8 cellular contexts compared by ENCODE assay signal in the genomic region with DNA sequence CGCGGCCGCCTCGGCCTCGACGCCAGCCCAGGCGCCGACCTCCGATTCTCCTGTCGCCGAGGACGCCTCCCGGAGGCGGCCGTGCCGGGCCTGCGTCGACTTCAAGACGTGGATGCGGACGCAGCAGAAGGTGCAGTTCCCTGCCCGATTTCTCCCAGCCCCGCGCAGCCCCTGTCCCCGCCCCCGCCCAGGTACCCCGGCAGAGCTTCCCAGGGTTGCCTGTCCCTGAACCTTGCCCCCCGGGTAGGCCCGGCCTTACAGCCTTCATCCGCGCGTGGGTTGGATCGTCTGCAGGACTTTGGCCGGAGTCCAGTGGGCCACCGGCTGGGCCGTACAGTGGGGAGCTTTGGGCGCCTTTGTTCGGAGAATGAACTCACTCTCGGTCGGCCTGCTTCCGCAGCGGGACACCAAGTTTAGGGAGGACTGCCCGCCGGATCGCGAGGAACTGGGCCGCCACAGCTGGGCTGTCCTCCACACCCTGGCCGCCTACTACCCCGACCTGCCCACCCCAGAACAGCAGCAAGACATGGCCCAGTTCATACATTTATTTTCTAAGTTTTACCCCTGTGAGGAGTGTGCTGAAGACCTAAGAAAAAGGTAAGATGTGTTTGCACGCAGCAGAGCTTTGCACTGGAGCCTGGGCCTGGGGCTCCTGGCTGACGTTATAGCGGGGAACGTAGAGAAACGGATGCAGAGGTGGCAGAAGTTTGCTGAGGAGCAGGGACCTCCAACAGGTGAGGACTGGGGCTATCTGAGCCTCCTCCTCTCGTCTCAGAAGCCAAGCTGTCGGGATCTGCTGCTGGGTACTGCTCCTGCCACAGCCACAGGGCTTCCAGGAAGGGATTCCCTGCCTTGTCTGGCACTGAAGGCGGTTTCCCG. TPM values are rescaled to one million over a fixed set of nuclear protein-coding genes. Genes with fewer than 3 reads are reported as not detected.
A peak's percentile ranks its signal among the peaks of the same experiment; 100 is the strongest.
DNase-seq lines count a peak whose midpoint lies in the region; ATAC-seq and TF ChIP-seq lines count a peak whose summit lies in the region.

No MANE protein-coding gene starts in this region.

- H3K79me2 ChIP-seq in neural progenitor cell (ENCODE audit: low read depth), result peaks cover 14% of the 10 kb centered on the region

- peaks cover 35% of the 10 kb centered on the region for H3F3A ChIP-seq in neural progenitor cell (ENCODE audit: low read depth)

- no peak for TF ChIP-seq CTCF in neural progenitor cell (IDR thresholded peaks at IDR 0.05)
- no peak for TF ChIP-seq CTCF in omental fat pad (IDR thresholded peaks at IDR 0.05)

- H3K36me3 ChIP-seq in BLaER1 (peaks cover 23% of the 10 kb centered on the region), neural progenitor cell (no peaks in the 10 kb centered on the region)

- peaks cover 57% of the 10 kb centered on the region for H4K20me1 ChIP-seq in BLaER1
- peaks cover 32% of the 10 kb centered on the region for H4K20me1 ChIP-seq in neural progenitor cell (ENCODE audit: low read depth)

- DNase-seq in RPMI7951 (ENCODE audit: low read depth) (peak; percentile 26), epithelial cell of prostate (ENCODE audit: low read depth, low spot score) (no peak), neural progenitor cell (ENCODE audit: low spot score) (peak; percentile 59), OCI-M1 (lab: John Stamatoyannopoulos, UW) (no peak), activated gamma-delta T cell treated with Interleukin-2 at 50 U/mL for 16 hours (no peak), omental fat pad (ENCODE audit: low spot score) (no peak)

- ATAC-seq in GM21515 (IDR thresholded peaks at IDR 0.05; ENCODE audit: unreplicated experiment), result peak; percentile 12
- no peak for ATAC-seq in omental fat pad (ENCODE audit: low FRiP score)

- H3K27me3 ChIP-seq in BLaER1 (peaks cover 65% of the 10 kb centered on the region), neural progenitor cell (peaks cover 56% of the 10 kb centered on the region)

- H2AFZ ChIP-seq in neural progenitor cell (replicated peaks), result peak overlapping the region; percentile 93

- peak overlapping the region; percentile 89 for H3K4me3 Mint-ChIP-seq in neural progenitor cell

- H3K4me3 ChIP-seq in BLaER1 (peak overlapping the region; percentile 88), neural progenitor cell (peak overlapping the region; percentile 95)

- H3K36me3 Mint-ChIP-seq in neural progenitor cell, result peaks cover 10% of the 10 kb centered on the region

- H3K27me3 Mint-ChIP-seq in neural progenitor cell (ENCODE audit: insufficient read depth, low read depth), result peaks cover 33% of the 10 kb centered on the region

- no peaks in the 10 kb centered on the region for H3K9me3 Mint-ChIP-seq in neural progenitor cell

- H3K9me3 ChIP-seq in BLaER1 (no peaks in the 10 kb centered on the region), neural progenitor cell (ENCODE audit: low read depth) (no peaks in the 10 kb centered on the region)

- peaks cover 30% of the 10 kb centered on the region for H3K4me1 Mint-ChIP-seq in neural progenitor cell

- H3K9ac ChIP-seq in BLaER1 (peak overlapping the region; percentile 92), neural progenitor cell (peak overlapping the region; percentile 93)

- H3K27ac Mint-ChIP-seq in neural progenitor cell, result no peak overlapping the region

- H3K27ac ChIP-seq in BLaER1 (peak overlapping the region; percentile 84), epithelial cell of prostate (peak overlapping the region; percentile 31), neural progenitor cell (no peak overlapping the region)

- H3K4me1 ChIP-seq in BLaER1 (peaks cover 38% of the 10 kb centered on the region), neural progenitor cell (peaks cover 29% of the 10 kb centered on the region)

- H3K4me2 ChIP-seq in BLaER1 (peak overlapping the region; percentile 96), neural progenitor cell (peak overlapping the region; percentile 93)

RNA-seq across cellular contexts. Expression of a gene that starts 0.6 kb away (rescaled TPM):
- 6.7 and 16.5 TPM in 2 replicates for total RNA-seq in RPMI7951 (2014; rRNA removed; shearing (Covaris generic))
- total RNA-seq in neural progenitor cell (ENCODE audit: low replicate concordance) (35.1 and 35.5 TPM in 2 replicates), omental fat pad (10 to 100 TPM; 11.9 to 18.4 (median 16.0) TPM)

RNA-seq across cellular contexts. Expression of a gene that starts 3.3 kb away (rescaled TPM):
- not detected in 2 replicates for total RNA-seq in RPMI7951 (2014; rRNA removed; shearing (Covaris generic))
- total RNA-seq in neural progenitor cell (ENCODE audit: low replicate concordance) (not detected in 2 replicates), omental fat pad (not detected)

RNA-seq across cellular contexts. Expression of a gene that starts 5.2 kb away (rescaled TPM):
- 5.5 and 6.6 TPM in 2 replicates for total RNA-seq in RPMI7951 (2014; rRNA removed; shearing (Covaris generic))
- total RNA-seq in neural progenitor cell (ENCODE audit: low replicate concordance) (4.4 and 8.7 TPM in 2 replicates), omental fat pad (1 to 10 TPM in 1 of 4 donors, under 1 TPM in 1, not detected in 2; 0.28 to 1.6 TPM)

RNA-seq across cellular contexts. Expression of a gene that starts 12.7 kb away (rescaled TPM):
- total RNA-seq in RPMI7951 (2014; rRNA removed; shearing (Covaris generic)), result 28.8 and 40.4 TPM in 2 replicates
- total RNA-seq in neural progenitor cell (ENCODE audit: low replicate concordance) (30.7 and 47.6 TPM in 2 replicates), omental fat pad (10 to 100 TPM; 32.2 to 44.3 (median 34.3) TPM)

RNA-seq across cellular contexts. Expression of a gene that starts 17.9 kb away (rescaled TPM):
- total RNA-seq in RPMI7951 (2014; rRNA removed; shearing (Covaris generic)), result not detected in 2 replicates
- not detected in 2 replicates for total RNA-seq in neural progenitor cell (ENCODE audit: low replicate concordance)
- total RNA-seq in omental fat pad, result not detected

Comparison
In these comparisons a context has a peak if more than half of its experiments do, and no peak if none do; other contexts are left out.
1. DNase-seq: peak in RPMI7951 (single experiment) and neural progenitor cell (single experiment); none in epithelial cell of prostate (single experiment), OCI-M1 (single experiment), activated gamma-delta T cell treated with Interleukin-2 at 50 U/mL for 16 hours (single experiment) and omental fat pad (single experiment).